8 cellular contexts compared by ENCODE assay signal in genomic region chr9:126723807-126724172, GRCh38.
DNase-seq lines count a peak whose midpoint lies in the region; ATAC-seq, FAIRE-seq and TF ChIP-seq lines count a peak whose summit lies in the region.

No MANE protein-coding gene starts in this region.

- no peaks in the 10 kb centered on the region for H3K79me2 ChIP-seq in KMS-11 (ENCODE audit: insufficient read depth, low read depth)
- H3K79me2 ChIP-seq in astrocyte (ENCODE audit: insufficient read depth, low read length) = no peaks in the 10 kb centered on the region

- H3K27ac ChIP-seq in KMS-11 = no peak overlapping the region
- no peak overlapping the region for H3K27ac ChIP-seq in astrocyte (ENCODE audit: low read depth, low read length)
- no peak overlapping the region for H3K27ac ChIP-seq in ascending aorta

- TF ChIP-seq CTCF in KMS-11 (conservative IDR thresholded peaks at IDR 0.05; ENCODE audit: low read depth, low read length) (no peak), astrocyte (IDR thresholded peaks at IDR 0.05; ENCODE audit: insufficient read depth, low read depth, low read length) (no peak), ascending aorta (IDR thresholded peaks at IDR 0.05) (no peak)

- H3K9ac ChIP-seq in KMS-11 = no peak overlapping the region; the same call in 1 of the 2 replicates
- H3K9ac ChIP-seq in astrocyte (ENCODE audit: low read length) = no peak overlapping the region

- no peak for FAIRE-seq in astrocyte (lab: Jason Lieb, UNC)

- H3K9me3 ChIP-seq in astrocyte (ENCODE audit: insufficient read depth, low read depth, low read length) (peaks cover 6% of the 10 kb centered on the region), ascending aorta (no peaks in the 10 kb centered on the region)

- ATAC-seq in HG02840 (IDR thresholded peaks at IDR 0.05; ENCODE audit: low FRiP score, unreplicated experiment) (no peak), Right ventricle myocardium superior (ENCODE audit: poor library complexity) (no peak)

- H2AFZ ChIP-seq in KMS-11 (ENCODE audit: low read depth) (peak overlapping the region; percentile 74), astrocyte (ENCODE audit: low read depth, low read length) (no peak overlapping the region)

- H3K36me3 Mint-ChIP-seq in astrocyte (ENCODE audit: low read depth, unreplicated experiment) = peaks cover 3% of the 10 kb centered on the region

- peak overlapping the region; percentile 59 for H3K27ac Mint-ChIP-seq in astrocyte (ENCODE audit: unreplicated experiment)

- H3K4me1 ChIP-seq in KMS-11 (ENCODE audit: low read depth, poor library complexity, severe bottlenecking) (peaks cover 31% of the 10 kb centered on the region), astrocyte (ENCODE audit: insufficient read depth, low read length) (peaks cover 9% of the 10 kb centered on the region), ascending aorta (no peaks in the 10 kb centered on the region)

- peak overlapping the region; percentile 76 for H3K4me2 ChIP-seq in KMS-11
- H3K4me2 ChIP-seq in astrocyte (ENCODE audit: low read length) = peak overlapping the region; percentile 81

- no peaks in the 10 kb centered on the region for H3K27me3 ChIP-seq in KMS-11 (ENCODE audit: insufficient read depth, low read depth)
- H3K27me3 ChIP-seq in astrocyte (ENCODE audit: insufficient read depth, low read length) = peaks cover 19% of the 10 kb centered on the region
- H3K27me3 ChIP-seq in ascending aorta = peaks cover 8% of the 10 kb centered on the region

- H3K36me3 ChIP-seq in KMS-11 (ENCODE audit: insufficient read depth) = no peaks in the 10 kb centered on the region
- H3K36me3 ChIP-seq in astrocyte (ENCODE audit: insufficient read depth, low read length) = no peaks in the 10 kb centered on the region
- no peaks in the 10 kb centered on the region for H3K36me3 ChIP-seq in ascending aorta

- H4K20me1 ChIP-seq in KMS-11 (ENCODE audit: insufficient read depth) (no peaks in the 10 kb centered on the region), astrocyte (ENCODE audit: insufficient read depth, low read length) (no peaks in the 10 kb centered on the region)

- H3K27me3 Mint-ChIP-seq in astrocyte (ENCODE audit: low read depth, unreplicated experiment) = peaks cover 13% of the 10 kb centered on the region

- no peaks in the 10 kb centered on the region for H3K9me3 Mint-ChIP-seq in astrocyte (ENCODE audit: unreplicated experiment)

- H3K4me3 ChIP-seq in KMS-11 (IDR thresholded peaks at IDR 0.05; ENCODE audit: insufficient read depth, low read depth, low read length) = no peak overlapping the region
- H3K4me3 ChIP-seq in astrocyte (ENCODE audit: insufficient read depth, low read depth, low read length) = no peak overlapping the region
- peak overlapping the region in 1 of 2 donors; percentile 49 for H3K4me3 ChIP-seq in ascending aorta

- intact Hi-C loops in Right ventricle myocardium superior (cut with DNase I) = no loop called here
- intact Hi-C loops in ascending aorta (cut with DNase I) = no loop called here

- H3K4me3 Mint-ChIP-seq in astrocyte (ENCODE audit: unreplicated experiment) = peak overlapping the region; percentile 48

- DNase-seq in COR-L47 (lab: John Stamatoyannopoulos, UW) (peak; percentile 45), astrocyte (ENCODE audit: low read depth) (no peak), mesenteric fat pad (ENCODE audit: low spot score) (peak; percentile 67), NCI-H2171 treated with DMSO at 0.1 percent for 48 hours (lab: John Stamatoyannopoulos, UW) (no peak), Right ventricle myocardium superior (no peak), ascending aorta (ENCODE audit: low spot score in 2 of 2) (no peak)

- H3K4me1 Mint-ChIP-seq in astrocyte (ENCODE audit: low read depth, unreplicated experiment) = peaks cover 18% of the 10 kb centered on the region

Comparison
In these comparisons a context has a peak if more than half of its experiments do, and no peak if none do; other contexts are left out.
1. DNase-seq: peak in COR-L47 (single experiment) and mesenteric fat pad (single experiment); none in astrocyte (single experiment), NCI-H2171 treated with DMSO at 0.1 percent for 48 hours (single experiment), Right ventricle myocardium superior (single experiment) and ascending aorta (0 of 2).